23 cellular contexts compared by ENCODE assay signal in genomic region chr14:21088687-21089086, GRCh38. TPM values are rescaled to one million over a fixed set of nuclear protein-coding genes. Genes with fewer than 3 reads are reported as not detected.
DNase-seq lines count a peak whose midpoint lies in the region; ATAC-seq, FAIRE-seq and TF ChIP-seq lines count a peak whose summit lies in the region.
"Had no signal": no experiment of that assay in that cellular context is flagged by ENCODE, and none has a peak within 500 bp of the region (broad histone marks: within the 10 kb centered on the region; RNA-seq: fewer than 3 reads in every experiment).

No MANE protein-coding gene starts in this region.

- H3K27ac ChIP-seq in ACC112 (ENCODE audit: low read depth, low read length): peak overlapping the region; percentile 97; the same call in 1 of the 2 replicates
- H3K27ac ChIP-seq in CD4-positive, alpha-beta T cell (ENCODE audit: low read depth, low read length): no peak overlapping the region
- peak overlapping the region; percentile 80 for H3K27ac ChIP-seq in naive thymus-derived CD4-positive, alpha-beta T cell (ENCODE audit: low read depth, low read length)

- no peak for ATAC-seq in CD4-positive, alpha-beta T cell (ENCODE audit: poor library complexity)
- ATAC-seq in naive thymus-derived CD4-positive, alpha-beta T cell: no peak

- FAIRE-seq in bronchial epithelial cell (lab: Jason Lieb, UNC): peak; percentile 13
- FAIRE-seq: GM19239 had no signal

- H3K36me3 ChIP-seq in ACC112 (ENCODE audit: insufficient read depth, low read length): 0 out of 2 replicates have a peak, but pooled peaks cover 6% of the 10 kb centered on the region
- H3K36me3 ChIP-seq in bronchial epithelial cell (ENCODE audit: control insufficient read depth, insufficient read depth, low read length): peaks cover 15% of the 10 kb centered on the region
- no peaks in the 10 kb centered on the region for H3K36me3 ChIP-seq in naive thymus-derived CD4-positive, alpha-beta T cell (ENCODE audit: control insufficient read depth in 2 of 3, insufficient read depth in 3 of 3, low read length in 3 of 3)

- H3K9me3 Mint-ChIP-seq in CD4-positive, alpha-beta T cell: no peaks in the 10 kb centered on the region
- H3K9me3 Mint-ChIP-seq in naive thymus-derived CD4-positive, alpha-beta T cell: peaks cover 0 to 5% (median 0%) of the 10 kb centered on the region in 11 donors

- H3K27me3 ChIP-seq in ACC112 (ENCODE audit: insufficient read depth, low read length) (no peaks in the 10 kb centered on the region), bronchial epithelial cell (ENCODE audit: control insufficient read depth, insufficient read depth, low read length) (no peaks in the 10 kb centered on the region)
- H3K27me3 ChIP-seq in CD4-positive, alpha-beta T cell (ENCODE audit: control insufficient read depth, insufficient read depth, low read length): no peaks in the 10 kb centered on the region
- H3K27me3 ChIP-seq in naive thymus-derived CD4-positive, alpha-beta T cell (ENCODE audit: control insufficient read depth in 2 of 2, insufficient read depth in 2 of 2, low read length in 2 of 2): no peaks in the 10 kb centered on the region

- CTCF ChIA-PET in CD4-positive, alpha-beta T cell (lab: Charles Lee): interaction anchor here (1.7 to 4.8 kb wide), 5 partner anchors 15 to 74 kb away, joined by 5 to 51 read pairs (median 24); no protein-coding TSS in a partner anchor
- CTCF ChIA-PET in naive thymus-derived CD4-positive, alpha-beta T cell (lab: Charles Lee): interaction anchor here (0.8 to 11.3 kb wide), 4 partner anchors 16 to 73 kb away, joined by 5 to 132 read pairs (median 21); no protein-coding TSS in a partner anchor

- H3K27me3 Mint-ChIP-seq in CD4-positive, alpha-beta T cell: no peaks in the 10 kb centered on the region
- H3K27me3 Mint-ChIP-seq in naive thymus-derived CD4-positive, alpha-beta T cell: peaks cover 0 to 6% (median 0%) of the 10 kb centered on the region in 5 donors

- peaks cover 12% of the 10 kb centered on the region for H3K36me3 Mint-ChIP-seq in CD4-positive, alpha-beta T cell (ENCODE audit: low read depth)
- peaks cover 0 to 2% (median 0%) of the 10 kb centered on the region in 5 donors for H3K36me3 Mint-ChIP-seq in naive thymus-derived CD4-positive, alpha-beta T cell

- DNase-seq in CD4-positive, alpha-beta T cell: no peak
- DNase-seq in bronchial epithelial cell (ENCODE audit: low read depth): no peak
- DNase-seq in naive thymus-derived CD4-positive, alpha-beta T cell: no peak
- DNase-seq in dedifferentiated amniotic fluid mesenchymal stem cell (ENCODE audit: extremely low spot score): no peak
- DNase-seq in NOMO-1 treated with DMSO at 0.1 percent for 48 hours (lab: John Stamatoyannopoulos, UW; ENCODE audit: unreplicated experiment): no peak
- DNase-seq in NCI-H2081 (lab: John Stamatoyannopoulos, UW): no peak
- DNase-seq in cerebellum (ENCODE audit: low spot score): no peak
- DNase-seq: activated CD4-positive, alpha-beta T cell treated with anti-CD3 and anti-CD28 coated beads for 4 hours; activated T-cell treated with anti-CD3 and anti-CD28 coated beads, Interleukin-2, amount 50 U/mL, for 1 hour; DMS79 treated with DMSO at 0.1 percent for 48 hours; NCI-H1694 treated with DMSO at 0.1 percent for 48 hours; NCI-H524; SIG-M5; stimulated activated CD4-positive, alpha-beta T cell treated with anti-CD3 and anti-CD28 coated beads, Interleukin-4, amount 100 ng/mL, for 4 hours had no signal

- H3K4me1 ChIP-seq in ACC112 (ENCODE audit: control insufficient read depth, insufficient read depth, low read length, unreplicated experiment): peaks cover 27% of the 10 kb centered on the region
- H3K4me1 ChIP-seq in naive thymus-derived CD4-positive, alpha-beta T cell (ENCODE audit: control insufficient read depth in 2 of 2, insufficient read depth in 2 of 2, low read length in 2 of 2): peaks cover 13 to 15% of the 10 kb centered on the region in 2 donors

- POLR2A ChIA-PET in CD4-positive, alpha-beta T cell (lab: Charles Lee): interaction anchor here (2.1 kb wide), 2 partner anchors 15 to 18 kb away, joined by 11 to 21 read pairs; partner anchors contain the start of gene ARHGEF40
- POLR2A ChIA-PET in naive thymus-derived CD4-positive, alpha-beta T cell (lab: Charles Lee): interaction anchor here (1.1 to 3.7 kb wide), 4 partner anchors 9 to 18 kb away, joined by 5 to 22 read pairs (median 10); partner anchors contain the start of genes TMEM253 and ZNF219

- H3K4me3 ChIP-seq in ACC112 (ENCODE audit: low read depth, low read length) (no peak overlapping the region), bronchial epithelial cell (ENCODE audit: low read depth, low read length) (no peak overlapping the region)
- no peak overlapping the region for H3K4me3 ChIP-seq in naive thymus-derived CD4-positive, alpha-beta T cell (ENCODE audit: low read length)

- peak overlapping the region; percentile 90 for H3K27ac Mint-ChIP-seq in CD4-positive, alpha-beta T cell
- H3K27ac Mint-ChIP-seq in naive thymus-derived CD4-positive, alpha-beta T cell: peak overlapping the region; percentile 2 to 99 (median 91)

- intact Hi-C loops in CD4-positive, alpha-beta T cell (cut with DNase I, micrococcal nuclease): loop anchor here in 1 of 2 experiments (10.0 kb wide), 1 partner anchor 624 kb away; the partner anchor contains the start of genes PIP4P1 and PNP
- intact Hi-C loops in naive thymus-derived CD4-positive, alpha-beta T cell (cut with micrococcal nuclease): loop anchor here (5.0 to 10.0 kb wide), 2 partner anchors 406 to 1496 kb away; partner anchors contain the start of genes DAD1 (in 1 of the 2) and RNASE4 (in 1 of the 2)

- no peak for TF ChIP-seq CTCF in CD4-positive, alpha-beta T cell (IDR thresholded peaks at IDR 0.05)
- TF ChIP-seq CTCF in bronchial epithelial cell (IDR thresholded peaks at IDR 0.05; ENCODE audit: insufficient read depth, low read length, severe bottlenecking): no peak

- H3K4me1 Mint-ChIP-seq in CD4-positive, alpha-beta T cell (ENCODE audit: low read depth): peaks cover 39% of the 10 kb centered on the region
- peaks cover 21 to 37% (median 33%) of the 10 kb centered on the region in 7 donors for H3K4me1 Mint-ChIP-seq in naive thymus-derived CD4-positive, alpha-beta T cell

- no peak overlapping the region for H2AFZ ChIP-seq in ACC112 (ENCODE audit: low read length, unreplicated experiment)
- H2AFZ ChIP-seq: parathyroid adenoma had no signal

- no peaks in the 10 kb centered on the region for H3K9me3 ChIP-seq in CD4-positive, alpha-beta T cell (ENCODE audit: control insufficient read depth, low read length)
- H3K9me3 ChIP-seq in naive thymus-derived CD4-positive, alpha-beta T cell (ENCODE audit: control insufficient read depth in 2 of 3, low read length in 3 of 3): no peaks in the 10 kb centered on the region

- H3K4me3 Mint-ChIP-seq in CD4-positive, alpha-beta T cell: no peak overlapping the region
- H3K4me3 Mint-ChIP-seq in naive thymus-derived CD4-positive, alpha-beta T cell: no peak overlapping the region

- no peaks in the 10 kb centered on the region for H3K79me2 ChIP-seq in ACC112 (ENCODE audit: control insufficient read depth, insufficient read depth, low read length, unreplicated experiment)

RNA-seq across cellular contexts. Expression of gene ZNF219, which starts 9.8 kb away (rescaled TPM):
- 10 to 100 TPM; 15.2 to 15.5 TPM for total RNA-seq in CD4-positive, alpha-beta T cell
- total RNA-seq in bronchial epithelial cell (7.8 and 8.2 TPM in 2 replicates), cerebellum (15.0 TPM)
- total RNA-seq in naive thymus-derived CD4-positive, alpha-beta T cell: 10 to 100 TPM in 2 of 5 experiments, 1 to 10 TPM in 3; 5.7 to 22.1 (median 9.1) TPM
- 1 to 10 TPM; 2.3 to 2.8 TPM for polyA plus RNA-seq in naive thymus-derived CD4-positive, alpha-beta T cell

RNA-seq across cellular contexts. Expression of gene TMEM253, which starts 12.2 kb away (rescaled TPM):
- total RNA-seq in CD4-positive, alpha-beta T cell: not detected
- total RNA-seq in bronchial epithelial cell (under 0.01 and 0.51 TPM in 2 replicates), cerebellum (not detected)
- under 1 TPM in 3 of 5 experiments, not detected in 2; 0.56 to 0.73 (median 0.70) TPM for total RNA-seq in naive thymus-derived CD4-positive, alpha-beta T cell
- not detected for polyA plus RNA-seq in naive thymus-derived CD4-positive, alpha-beta T cell
- total RNA-seq: glomerular endothelial cell, skeletal muscle tissue had no signal

RNA-seq across cellular contexts. Expression of gene ARHGEF40, which starts 18.6 kb away (rescaled TPM):
- 1 to 10 TPM; 1.2 to 1.3 TPM for total RNA-seq in CD4-positive, alpha-beta T cell
- total RNA-seq in bronchial epithelial cell: 3.3 and 6.8 TPM in 2 replicates
- 10 to 100 TPM in 1 of 5 experiments, 1 to 10 TPM in 1, under 1 TPM in 2, not detected in 1; 0.65 to 40.5 (median 5.4) TPM for total RNA-seq in naive thymus-derived CD4-positive, alpha-beta T cell
- under 1 TPM in 1 of 2 donors, not detected in 1; 0.11 TPM for polyA plus RNA-seq in naive thymus-derived CD4-positive, alpha-beta T cell
- 27.2 TPM for total RNA-seq in cerebellum

RNA-seq across cellular contexts. Expression of gene RNASE8, which starts 31.1 kb away (rescaled TPM):
- total RNA-seq in CD4-positive, alpha-beta T cell: not detected
- total RNA-seq in bronchial epithelial cell: not detected in 2 replicates
- total RNA-seq in naive thymus-derived CD4-positive, alpha-beta T cell: not detected
- not detected for polyA plus RNA-seq in naive thymus-derived CD4-positive, alpha-beta T cell
- not detected for total RNA-seq in cerebellum
- total RNA-seq: glomerular endothelial cell, mesenteric fat pad, skeletal muscle tissue had no signal
- polyA plus RNA-seq: adipose tissue, BJ, thymus had no signal

RNA-seq across cellular contexts. Expression of gene RNASE7, which starts 46.5 kb away (rescaled TPM):
- not detected for total RNA-seq in CD4-positive, alpha-beta T cell
- total RNA-seq in bronchial epithelial cell: 8.2 and 12.1 TPM in 2 replicates
- total RNA-seq in naive thymus-derived CD4-positive, alpha-beta T cell: not detected
- not detected for polyA plus RNA-seq in naive thymus-derived CD4-positive, alpha-beta T cell
- not detected for total RNA-seq in cerebellum
- total RNA-seq: glomerular endothelial cell, skeletal muscle tissue had no signal
- polyA plus RNA-seq: BJ had no signal
